Comparison of ENCODE assay signal across 8 cellular contexts in the genomic region with DNA sequence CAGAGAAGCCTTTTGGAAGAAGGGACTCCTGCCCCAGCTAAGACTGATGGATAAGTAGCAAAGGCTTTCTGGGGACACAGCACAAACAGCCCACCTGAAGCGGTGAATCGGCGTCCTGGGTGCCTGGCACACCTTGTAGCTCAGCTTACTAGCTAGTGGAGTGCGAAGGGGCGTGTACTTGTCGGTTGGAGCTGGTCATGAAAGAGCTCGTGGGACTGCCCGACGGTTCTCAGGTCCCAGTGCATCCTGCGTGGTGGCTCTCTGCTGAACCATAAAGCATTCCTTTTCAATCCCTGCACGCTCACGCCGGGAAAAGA. TPM values are rescaled to one million over a fixed set of nuclear protein-coding genes. Genes with fewer than 3 reads are reported as not detected.
DNase-seq lines count a peak whose midpoint lies in the region; TF ChIP-seq lines count a peak whose summit lies in the region.

No MANE protein-coding gene starts in this region.

- no peak for TF ChIP-seq CTCF in NB4 (IDR thresholded peaks at IDR 0.05; ENCODE audit: low read depth, low read length)
- no peak for TF ChIP-seq CTCF in cardiac fibroblast (IDR thresholded peaks at IDR 0.05; ENCODE audit: low read depth, low read length)

- peak; percentile 85 for DNase-seq in NCI-H2107 treated with DMSO at 0.1 percent for 48 hours (lab: John Stamatoyannopoulos, UW; ENCODE audit: unreplicated experiment)
- DNase-seq in NCI-H2107 (lab: John Stamatoyannopoulos, UW) = no peak
- no peak for DNase-seq in H7
- DNase-seq in NB4 (ENCODE audit: low read depth) = no peak
- DNase-seq in cardiac fibroblast (ENCODE audit: low read depth in 2 of 2) = no peak
- DNase-seq in glomerular visceral epithelial cell (ENCODE audit: extremely low spot score) = no peak
- DNase-seq in midbrain (lab: John Stamatoyannopoulos, UW) = no peak

- H3K27me3 ChIP-seq in H7 (ENCODE audit: control insufficient read depth, insufficient read depth, low read length) (peaks cover 6% of the 10 kb centered on the region), mucosa of stomach (ENCODE audit: control insufficient read depth, insufficient read depth, low read length) (no peaks in the 10 kb centered on the region)

- H3K4me3 ChIP-seq in H7 (ENCODE audit: insufficient read depth, low read depth, low read length) (peak overlapping the region; percentile 77), NB4 (ENCODE audit: low read depth, low read length) (peak overlapping the region; percentile 75), cardiac fibroblast (replicated peaks in 1 of 2; ENCODE audit: low read depth in 2 of 2, low read length in 2 of 2) (peak overlapping the region; percentile 84 to 86), mucosa of stomach (ENCODE audit: low read length) (peak overlapping the region; percentile 85)

- H3K9ac ChIP-seq in mucosa of stomach (ENCODE audit: low read length) = peak overlapping the region; percentile 71

- H3K9me3 ChIP-seq in mucosa of stomach (ENCODE audit: control insufficient read depth, low read length) = no peaks in the 10 kb centered on the region

- H3K36me3 ChIP-seq in H7 (replicated peaks; ENCODE audit: control insufficient read depth, insufficient read depth, low read length) (no peaks in the 10 kb centered on the region), mucosa of stomach (ENCODE audit: control insufficient read depth, insufficient read depth, low read length) (no peaks in the 10 kb centered on the region)

- no peak for TF ChIP-seq POLR2A in NB4 (IDR thresholded peaks at IDR 0.05; ENCODE audit: extremely low read depth, insufficient read length)

- H3K4me1 ChIP-seq in mucosa of stomach (ENCODE audit: control insufficient read depth, insufficient read depth, low read length) = peaks cover 22% of the 10 kb centered on the region

RNA-seq across cellular contexts. Expression of gene UVRAG, which starts 0.7 kb away (rescaled TPM):
- 16.4 and 21.9 TPM in 2 replicates for total RNA-seq in H7 (2014; rRNA removed; shearing (Covaris generic))

RNA-seq across cellular contexts. Expression of gene DGAT2, which starts 45.7 kb away (rescaled TPM):
- total RNA-seq in H7 (2014; rRNA removed; shearing (Covaris generic)) = 1.1 and 1.3 TPM in 2 replicates
